16 cellular contexts compared by ENCODE assay signal in the genomic region with DNA sequence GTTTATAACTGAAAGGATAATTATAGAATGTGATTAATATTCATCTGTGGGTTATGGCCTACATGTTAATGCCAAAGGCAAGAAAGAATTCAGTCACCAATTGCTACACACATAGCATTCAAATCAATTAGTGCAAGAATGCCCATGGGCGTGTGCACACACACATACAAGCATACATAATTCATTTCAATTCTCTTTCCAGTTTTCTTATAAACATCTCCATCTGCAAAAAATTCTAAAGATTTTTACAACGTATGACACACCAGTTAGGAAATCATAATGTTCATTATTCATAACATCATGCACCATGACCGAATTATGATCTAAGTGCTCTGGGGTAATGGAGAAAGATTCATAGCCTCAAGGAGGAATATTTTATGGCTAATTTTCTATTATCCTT.
DNase-seq lines count a peak whose midpoint lies in the region; ATAC-seq, FAIRE-seq and TF ChIP-seq lines count a peak whose summit lies in the region.
"Had no signal": no experiment of that assay in that cellular context is flagged by ENCODE, and none has a peak within 500 bp of the region (broad histone marks: within the 10 kb centered on the region; RNA-seq: fewer than 3 reads in every experiment).

No MANE protein-coding gene starts in this region.

- dilution Hi-C loops in IMR-90 (cut with HindIII; ENCODE audit: low sequenced_read_pairs, unreplicated experiment): no loop called here

- no peaks in the 10 kb centered on the region for H3K36me3 ChIP-seq in IMR-90 (ENCODE audit: control insufficient read depth, insufficient read depth, low read length)
- H3K36me3 ChIP-seq in adipocyte (ENCODE audit: control insufficient read depth, insufficient read depth, low read length, severe bottlenecking): no peaks in the 10 kb centered on the region
- H3K36me3 ChIP-seq: HAP-1 had no signal

- H3K9ac ChIP-seq in IMR-90 (ENCODE audit: low read depth, low read length) (no peak overlapping the region), adipocyte (ENCODE audit: low read length) (no peak overlapping the region)
- H3K9ac ChIP-seq: GM23248 had no signal

- intact Hi-C loops in IMR-90 (cut with micrococcal nuclease): no loop called here

- H3K9me3 ChIP-seq in IMR-90 (ENCODE audit: control insufficient read depth, insufficient read depth, low read length) (no peaks in the 10 kb centered on the region), adipocyte (ENCODE audit: control insufficient read depth, low read length) (peaks cover 11% of the 10 kb centered on the region)
- H3K9me3 ChIP-seq: HAP-1 had no signal

- TF ChIP-seq CTCF in IMR-90 (conservative IDR thresholded peaks at IDR 0.05; ENCODE audit: low read depth, low read length): no peak

- H2AK9ac ChIP-seq in IMR-90 (replicated peaks; ENCODE audit: low read depth, low read length, poor library complexity): no peak overlapping the region

- H4K20me1 ChIP-seq in IMR-90 (ENCODE audit: insufficient read depth, low read length): no peaks in the 10 kb centered on the region

- TF ChIP-seq RAD21 in IMR-90 (IDR thresholded peaks at IDR 0.05; ENCODE audit: low read length): no peak

- in situ Hi-C loops in IMR-90 (cut with MboI; ENCODE audit: low sequenced_read_pairs): no loop called here

- H4K8ac ChIP-seq in IMR-90 (ENCODE audit: low read depth in 2 of 2, low read length in 2 of 2): no peak overlapping the region

- no peak overlapping the region for H2BK120ac ChIP-seq in IMR-90 (ENCODE audit: low read depth, low read length)

- H3K4me2 ChIP-seq in IMR-90 (ENCODE audit: low read depth, low read length): no peak overlapping the region

- no peak for FAIRE-seq in HTR-8/SVneo (lab: Jason Lieb, UNC)
- FAIRE-seq: A204.1, GM12878, K562 had no signal

- no peak overlapping the region for H2AK5ac ChIP-seq in IMR-90 (ENCODE audit: low read depth, low read length)

- DNase-seq in IMR-90 (peak; percentile 49), adipocyte (ENCODE audit: low read depth) (peak; percentile 18), fibroblast of gingiva (ENCODE audit: low read depth) (peak; percentile 76), NCI-H1436 treated with DMSO at 0.1 percent for 48 hours (lab: John Stamatoyannopoulos, UW) (no peak), C1 segment of cervical spinal cord (lab: John Stamatoyannopoulos, UW) (no peak), HTR-8/SVneo (ENCODE audit: insufficient read length, low spot score) (no peak)
- DNase-seq: ACHN; AML-193; CD4-positive, alpha-beta memory T cell; DMS153; DMS79; GM23248 had no signal

- no peak overlapping the region for H2BK15ac ChIP-seq in IMR-90 (ENCODE audit: low read depth, low read length)

- H4K5ac ChIP-seq in IMR-90 (ENCODE audit: low read depth, low read length): no peak overlapping the region

- H3K23ac ChIP-seq in IMR-90 (ENCODE audit: low read depth, low read length): no peak overlapping the region

- no peaks in the 10 kb centered on the region for H3K27me3 ChIP-seq in IMR-90 (ENCODE audit: control insufficient read depth, insufficient read depth, low read length)
- H3K27me3 ChIP-seq in adipocyte (replicated peaks; ENCODE audit: control insufficient read depth, insufficient read depth, low read length): no peaks in the 10 kb centered on the region

- H3K56ac ChIP-seq in IMR-90 (ENCODE audit: extremely low read depth, insufficient read depth, low read length): no peak overlapping the region

- H2AFZ ChIP-seq in IMR-90 (replicated peaks; ENCODE audit: low read length, poor library complexity): no peak overlapping the region

- H4K91ac ChIP-seq in IMR-90 (ENCODE audit: insufficient read depth, low read depth, low read length): no peak overlapping the region

- H3K14ac ChIP-seq in IMR-90 (replicated peaks; ENCODE audit: low read depth, low read length): no peak overlapping the region

- no peaks in the 10 kb centered on the region for H3K9me1 ChIP-seq in IMR-90 (ENCODE audit: insufficient read depth, low read length)

- no peaks in the 10 kb centered on the region for H3K4me1 ChIP-seq in IMR-90 (ENCODE audit: control insufficient read depth, insufficient read depth, low read length)
- no peaks in the 10 kb centered on the region for H3K4me1 ChIP-seq in adipocyte (ENCODE audit: control insufficient read depth, insufficient read depth, low read length)
- H3K4me1 ChIP-seq: HAP-1 had no signal

- no TSS peak for BruUV-seq in IMR-90 (replicated peaks; lab: Mats Ljungman, UMichigan)

- H3K27ac ChIP-seq in IMR-90 (ENCODE audit: insufficient read depth, low read length): no peak overlapping the region
- H3K27ac ChIP-seq: GM23248 had no signal

- no peak overlapping the region for H3K4ac ChIP-seq in IMR-90 (ENCODE audit: low read depth, low read length)

- CTCF ChIA-PET in IMR-90 (lab: Yijun Ruan, JAX): interaction anchor here (0.6 kb wide), 1 partner anchor 871 kb away, joined by 3 read pairs; no protein-coding TSS in a partner anchor

- H3K18ac ChIP-seq in IMR-90 (ENCODE audit: low read depth, low read length): no peak overlapping the region

- POLR2A ChIA-PET in IMR-90 (lab: Charles Lee; ENCODE audit: unreplicated experiment): no interaction called here

- no CpG with 5 or more reads among the region's 3 CpGs for WGBS in IMR-90 (ENCODE audit: extremely low coverage in 2 of 2, insufficient read length in 1 of 2), 2 experiments

- no peak overlapping the region for H2BK20ac ChIP-seq in IMR-90 (ENCODE audit: low read depth, low read length)

- TF ChIP-seq POLR2A in IMR-90 (IDR thresholded peaks at IDR 0.05; ENCODE audit: low read depth, low read length): no peak

- H3K4me3 ChIP-seq in IMR-90 (ENCODE audit: insufficient read depth, low read depth, low read length): no peak overlapping the region
- no peak overlapping the region for H3K4me3 ChIP-seq in adipocyte (ENCODE audit: low read length)
- H3K4me3 ChIP-seq: GM12878, GM23248, HAP-1, K562 had no signal

- ATAC-seq in IMR-90 (ENCODE audit: low read depth): no peak
- ATAC-seq: GM12878, K562 had no signal

- H2BK5ac ChIP-seq in IMR-90 (ENCODE audit: low read depth, low read length, poor library complexity, severe bottlenecking): no peak overlapping the region

- H3K79me1 ChIP-seq in IMR-90 (ENCODE audit: low read depth in 1 of 2, low read length in 2 of 2): no peaks in the 10 kb centered on the region

TF ChIP-seq in IMR-90, 13 proteins besides CTCF, POLR2A, EP300 and RAD21:
- TF ChIP-seq BHLHE40 (IDR thresholded peaks at IDR 0.05; ENCODE audit: low read depth, low read length) (no peak), MAZ (IDR thresholded peaks at IDR 0.05; ENCODE audit: borderline replicate concordance, low read depth, low read length) (no peak), FOS (IDR thresholded peaks at IDR 0.05; ENCODE audit: low read depth, low read length) (no peak), CEBPB (IDR thresholded peaks at IDR 0.05; ENCODE audit: low read depth, low read length) (no peak), NFE2L2 (IDR thresholded peaks at IDR 0.05; ENCODE audit: low read depth, low read length) (no peak), CHD1 (IDR thresholded peaks at IDR 0.05; ENCODE audit: low read depth, low read length) (no peak), SMC3 (IDR thresholded peaks at IDR 0.05; ENCODE audit: low read depth, low read length) (no peak), ELK1 (IDR thresholded peaks at IDR 0.05; ENCODE audit: borderline replicate concordance, low read depth, low read length) (no peak), MXI1 (IDR thresholded peaks at IDR 0.05; ENCODE audit: borderline replicate concordance, low read depth, low read length) (no peak), MAFK (IDR thresholded peaks at IDR 0.05; ENCODE audit: low read depth, low read length) (no peak), USF2 (IDR thresholded peaks at IDR 0.05; ENCODE audit: low read depth, low read length) (no peak)

Comparison
In these comparisons a context has a peak if more than half of its experiments do, and no peak if none do; other contexts are left out.
1. DNase-seq: peak in IMR-90 (single experiment), adipocyte (single experiment) and fibroblast of gingiva (single experiment); none in NCI-H1436 treated with DMSO at 0.1 percent for 48 hours (single experiment), C1 segment of cervical spinal cord (0 of 14) and HTR-8/SVneo (single experiment).